In the genomic region with DNA sequence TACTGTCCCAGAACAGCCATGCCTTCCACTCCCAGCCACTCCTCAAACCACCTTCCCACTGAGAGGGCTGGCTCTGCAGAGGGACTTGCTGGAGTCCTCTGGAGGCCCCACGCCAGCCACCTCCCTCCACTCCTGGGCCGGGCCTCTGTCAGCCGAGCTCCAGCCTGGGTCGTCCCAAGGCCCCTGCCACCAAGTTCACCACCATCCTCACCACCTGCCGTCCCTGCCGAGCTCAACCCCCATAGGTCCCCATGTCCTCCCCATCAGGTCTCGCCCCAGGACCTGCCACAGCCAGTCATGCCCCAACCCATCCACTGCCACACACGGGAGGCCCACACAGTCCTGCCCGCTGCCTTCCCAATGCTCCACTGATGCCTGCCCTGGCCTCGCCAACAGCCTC, we compare ENCODE assay signal across 25 cellular contexts. TPM values are rescaled to one million over a fixed set of nuclear protein-coding genes. Genes with fewer than 3 reads are reported as not detected.
DNase-seq lines count a peak whose midpoint lies in the region; ATAC-seq lines count a peak whose summit lies in the region.
"Had no signal": no experiment of that assay in that cellular context is flagged by ENCODE, and none has a peak within 500 bp of the region (broad histone marks: within the 10 kb centered on the region; RNA-seq: fewer than 3 reads in every experiment).

No MANE protein-coding gene starts in this region.

- no peaks in the 10 kb centered on the region for H3K36me3 Mint-ChIP-seq in activated naive CD8-positive, alpha-beta T cell
- peaks cover 17% of the 10 kb centered on the region for H3K36me3 Mint-ChIP-seq in activated naive CD8-positive, alpha-beta T cell treated with anti-CD3 and anti-CD28 coated beads for 36 hours
- H3K36me3 Mint-ChIP-seq in activated naive CD8-positive, alpha-beta T cell treated with anti-CD3 and anti-CD28 coated beads, Interleukin-2, amount 10 ng/mL, durations not matched to agents 7 days and 5 days, result peaks cover 23% of the 10 kb centered on the region
- H3K36me3 Mint-ChIP-seq in naive thymus-derived CD8-positive, alpha-beta T cell, result no peaks in the 10 kb centered on the region

- peak overlapping the region; percentile 48 for H3K4me3 Mint-ChIP-seq in activated naive CD8-positive, alpha-beta T cell
- no peak overlapping the region for H3K4me3 Mint-ChIP-seq in activated naive CD8-positive, alpha-beta T cell treated with anti-CD3 and anti-CD28 coated beads for 36 hours
- H3K4me3 Mint-ChIP-seq in activated naive CD8-positive, alpha-beta T cell treated with anti-CD3 and anti-CD28 coated beads, Interleukin-2, amount 10 ng/mL, durations not matched to agents 7 days and 5 days, result peak overlapping the region; percentile 26
- peak overlapping the region in 9 of 10 donors; percentile 0 to 90 (median 77) for H3K4me3 Mint-ChIP-seq in naive thymus-derived CD8-positive, alpha-beta T cell
- peak overlapping the region in 1 of 2 donors; percentile 46 for H3K4me3 Mint-ChIP-seq in stimulated activated naive CD8-positive, alpha-beta T cell treated with anti-CD3 and anti-CD28 coated beads, Interleukin-15, amount 100 ng/mL, for 72 hours
- H3K4me3 Mint-ChIP-seq: activated B cell treated with CpG ODN at 0.5 μM for 24 hours had no signal

- ATAC-seq in activated naive CD8-positive, alpha-beta T cell treated with anti-CD3 and anti-CD28 coated beads, Interleukin-2, amount 10 ng/mL, durations not matched to agents 7 days and 5 days (ENCODE audit: low read depth), result no peak
- no peak for ATAC-seq in naive thymus-derived CD8-positive, alpha-beta T cell
- ATAC-seq in stimulated activated naive CD8-positive, alpha-beta T cell treated with anti-CD3 and anti-CD28 coated beads, Interleukin-15, amount 100 ng/mL, for 72 hours, result peak; percentile 8
- ATAC-seq: GM12878, left ventricle myocardium superior, psoas muscle had no signal

- peaks cover 78% of the 10 kb centered on the region for H3K4me1 Mint-ChIP-seq in activated naive CD8-positive, alpha-beta T cell (ENCODE audit: low read depth)
- peaks cover 67% of the 10 kb centered on the region for H3K4me1 Mint-ChIP-seq in activated naive CD8-positive, alpha-beta T cell treated with anti-CD3 and anti-CD28 coated beads for 36 hours
- H3K4me1 Mint-ChIP-seq in activated naive CD8-positive, alpha-beta T cell treated with anti-CD3 and anti-CD28 coated beads, Interleukin-2, amount 10 ng/mL, durations not matched to agents 7 days and 5 days, result peaks cover 68% of the 10 kb centered on the region
- H3K4me1 Mint-ChIP-seq in naive thymus-derived CD8-positive, alpha-beta T cell, result peaks cover 50 to 86% (median 85%) of the 10 kb centered on the region in 4 donors
- peaks cover 87% of the 10 kb centered on the region for H3K4me1 Mint-ChIP-seq in stimulated activated naive CD8-positive, alpha-beta T cell treated with anti-CD3 and anti-CD28 coated beads, Interleukin-15, amount 100 ng/mL, for 72 hours

- H3K9me3 Mint-ChIP-seq in activated naive CD8-positive, alpha-beta T cell (ENCODE audit: low read depth), result no peaks in the 10 kb centered on the region
- H3K9me3 Mint-ChIP-seq in activated naive CD8-positive, alpha-beta T cell treated with anti-CD3 and anti-CD28 coated beads for 36 hours, result no peaks in the 10 kb centered on the region
- H3K9me3 Mint-ChIP-seq in activated naive CD8-positive, alpha-beta T cell treated with anti-CD3 and anti-CD28 coated beads, Interleukin-2, amount 10 ng/mL, durations not matched to agents 7 days and 5 days, result no peaks in the 10 kb centered on the region
- H3K9me3 Mint-ChIP-seq in naive thymus-derived CD8-positive, alpha-beta T cell, result no peaks in the 10 kb centered on the region
- no peaks in the 10 kb centered on the region for H3K9me3 Mint-ChIP-seq in stimulated activated naive CD8-positive, alpha-beta T cell treated with anti-CD3 and anti-CD28 coated beads, Interleukin-15, amount 100 ng/mL, for 72 hours
- H3K9me3 Mint-ChIP-seq: activated B cell treated with CpG ODN at 0.5 μM for 24 hours had no signal

- H3K27me3 Mint-ChIP-seq in activated naive CD8-positive, alpha-beta T cell, result no peaks in the 10 kb centered on the region
- H3K27me3 Mint-ChIP-seq in activated naive CD8-positive, alpha-beta T cell treated with anti-CD3 and anti-CD28 coated beads for 36 hours, result no peaks in the 10 kb centered on the region
- H3K27me3 Mint-ChIP-seq in activated naive CD8-positive, alpha-beta T cell treated with anti-CD3 and anti-CD28 coated beads, Interleukin-2, amount 10 ng/mL, durations not matched to agents 7 days and 5 days, result no peaks in the 10 kb centered on the region
- H3K27me3 Mint-ChIP-seq in naive thymus-derived CD8-positive, alpha-beta T cell, result no peaks in the 10 kb centered on the region
- H3K27me3 Mint-ChIP-seq in stimulated activated naive CD8-positive, alpha-beta T cell treated with anti-CD3 and anti-CD28 coated beads, Interleukin-15, amount 100 ng/mL, for 72 hours, result no peaks in the 10 kb centered on the region
- H3K27me3 Mint-ChIP-seq: activated B cell treated with CpG ODN at 0.5 μM for 24 hours had no signal

- H3K27ac Mint-ChIP-seq in activated naive CD8-positive, alpha-beta T cell, result peak overlapping the region; percentile 73
- H3K27ac Mint-ChIP-seq in activated naive CD8-positive, alpha-beta T cell treated with anti-CD3 and anti-CD28 coated beads for 36 hours, result no peak overlapping the region
- H3K27ac Mint-ChIP-seq in activated naive CD8-positive, alpha-beta T cell treated with anti-CD3 and anti-CD28 coated beads, Interleukin-2, amount 10 ng/mL, durations not matched to agents 7 days and 5 days, result peak overlapping the region; percentile 68
- H3K27ac Mint-ChIP-seq in naive thymus-derived CD8-positive, alpha-beta T cell, result peak overlapping the region; percentile 11 to 95 (median 90)
- H3K27ac Mint-ChIP-seq in stimulated activated naive CD8-positive, alpha-beta T cell treated with anti-CD3 and anti-CD28 coated beads, Interleukin-15, amount 100 ng/mL, for 72 hours, result no peak overlapping the region
- H3K27ac Mint-ChIP-seq: activated B cell treated with CpG ODN at 0.5 μM for 24 hours had no signal

- POLR2A ChIA-PET in activated naive CD8-positive, alpha-beta T cell treated with anti-CD3 and anti-CD28 coated beads, Interleukin-2, amount 10 ng/mL, durations not matched to agents 7 days and 5 days (lab: Charles Lee), result interaction anchor here (1.6 kb wide), 1 partner anchor 8 kb away, joined by 6 read pairs; no protein-coding TSS in a partner anchor
- POLR2A ChIA-PET in naive thymus-derived CD8-positive, alpha-beta T cell (lab: Charles Lee), result interaction anchor here (1.3 to 5.0 kb wide), 2 partner anchors 11 to 17 kb away, joined by 5 to 41 read pairs; no protein-coding TSS in a partner anchor

- no peak for DNase-seq in activated naive CD8-positive, alpha-beta T cell treated with anti-CD3 and anti-CD28 coated beads for 36 hours
- DNase-seq in activated naive CD8-positive, alpha-beta T cell treated with anti-CD3 and anti-CD28 coated beads, Interleukin-2, amount 10 ng/mL, durations not matched to agents 7 days and 5 days, result no peak
- no peak for DNase-seq in naive thymus-derived CD8-positive, alpha-beta T cell
- DNase-seq in stimulated activated naive CD8-positive, alpha-beta T cell treated with anti-CD3 and anti-CD28 coated beads, Interleukin-15, amount 100 ng/mL, for 72 hours, result no peak
- DNase-seq in NCI-H187 treated with DMSO at 0.1 percent for 48 hours (lab: John Stamatoyannopoulos, UW) (no peak), NOMO-1 (lab: John Stamatoyannopoulos, UW; ENCODE audit: unreplicated experiment in 2 of 2) (no peak), DMS 273 treated with DMSO at 0.1 percent for 48 hours (lab: John Stamatoyannopoulos, UW) (no peak)
- DNase-seq: activated B cell treated with CpG ODN at 0.5 μM for 24 hours; activated CD4-positive, alpha-beta T cell treated with anti-CD3 and anti-CD28 coated beads, Interleukin-2, amount 50 U/mL, for 4 hours; activated CD8-positive, alpha-beta memory T cell treated with anti-CD3 and anti-CD28 coated beads, Interleukin-2, amount 50 U/mL, for 48 hours; activated effector memory CD4-positive, alpha-beta T cell treated with anti-CD3 and anti-CD28 coated beads, Interleukin-2, amount 50 U/mL, for 16 hours; colonic mucosa; esophagus squamous epithelium; hypothalamus; left ventricle myocardium superior; midbrain; NCI-H1092 treated with DMSO at 0.1 percent for 48 hours; NCI-H2029; NCI-H69; psoas muscle; SK-N-SH; T1000; testis had no signal

RNA-seq across cellular contexts. Expression of a gene that starts 39.0 kb away (rescaled TPM):
- 10 to 100 TPM; 87.0 to 87.4 TPM for total RNA-seq in activated naive CD8-positive, alpha-beta T cell treated with anti-CD3 and anti-CD28 coated beads for 36 hours
- 10 to 100 TPM; 89.5 to 94.1 TPM for total RNA-seq in activated naive CD8-positive, alpha-beta T cell treated with anti-CD3 and anti-CD28 coated beads, Interleukin-2, amount 10 ng/mL, durations not matched to agents 7 days and 5 days
- total RNA-seq in naive thymus-derived CD8-positive, alpha-beta T cell, result 10 to 100 TPM; 33.1 to 34.6 TPM
- polyA plus RNA-seq in naive thymus-derived CD8-positive, alpha-beta T cell, result 10 to 100 TPM; 25.3 to 41.1 (median 32.5) TPM

Comparison
In these comparisons a context has a peak if more than half of its experiments do, and no peak if none do; other contexts are left out.
1. H3K27ac Mint-ChIP-seq: peak in activated naive CD8-positive, alpha-beta T cell (single experiment), activated naive CD8-positive, alpha-beta T cell treated with anti-CD3 and anti-CD28 coated beads, Interleukin-2, amount 10 ng/mL, durations not matched to agents 7 days and 5 days (single experiment) and naive thymus-derived CD8-positive, alpha-beta T cell (10 of 10); none in activated naive CD8-positive, alpha-beta T cell treated with anti-CD3 and anti-CD28 coated beads for 36 hours (single experiment) and stimulated activated naive CD8-positive, alpha-beta T cell treated with anti-CD3 and anti-CD28 coated beads, Interleukin-15, amount 100 ng/mL, for 72 hours (0 of 2).